31 cellular contexts compared by ENCODE assay signal in the genomic region with DNA sequence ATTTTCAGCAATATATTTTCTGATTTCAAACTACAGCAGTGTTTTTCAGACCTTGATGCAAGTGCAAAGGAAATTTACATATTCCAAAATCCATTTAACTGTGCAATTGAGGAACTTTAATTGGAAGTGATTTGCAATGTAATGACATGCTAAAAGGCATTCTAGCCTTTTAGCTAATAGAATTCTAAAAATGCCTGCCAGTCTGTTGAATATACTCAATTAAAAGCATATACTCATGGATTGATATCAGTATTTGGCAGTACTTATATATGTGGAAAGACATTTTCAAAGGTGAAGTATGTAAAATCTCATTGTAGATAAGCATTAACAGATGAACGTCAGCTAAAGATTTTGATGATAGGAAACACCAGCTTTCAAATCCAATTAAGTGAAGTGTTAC.
"Had no signal": no experiment of that assay in that cellular context is flagged by ENCODE, and none has a peak within 500 bp of the region (broad histone marks: within the 10 kb centered on the region; RNA-seq: fewer than 3 reads in every experiment).

No MANE protein-coding gene starts in this region.

- DNase-seq: activated B cell treated with CpG ODN at 0.5 μM for 24 hours; activated CD4-positive, alpha-beta memory T cell treated with anti-CD3 and anti-CD28 coated beads for 36 hours; activated CD4-positive, alpha-beta T cell treated with anti-CD3 and anti-CD28 coated beads for 4 hours; activated CD4-positive, alpha-beta T cell treated with anti-CD3 and anti-CD28 coated beads, Interleukin-2, amount 10 ng/mL, durations not matched to agents 24 days and 14 days; activated CD4-positive, alpha-beta T cell treated with anti-CD3 and anti-CD28 coated beads, Interleukin-2, amount 50 U/mL, for 1 hour; activated CD4-positive, alpha-beta T cell treated with anti-CD3 and anti-CD28 coated beads, Interleukin-2, amount 50 U/mL, for 4 hours; activated CD4-positive, CD25-positive, alpha-beta regulatory T cell treated with anti-CD3 and anti-CD28 coated beads, Interleukin-2, amount 50 U/mL, for 72 hours; activated CD8-positive, alpha-beta memory T cell treated with anti-CD3 and anti-CD28 coated beads, Interleukin-2, amount 50 U/mL, for 4 hours; activated CD8-positive, alpha-beta T cell treated with anti-CD3 and anti-CD28 coated beads for 36 hours; activated effector memory CD4-positive, alpha-beta T cell treated with anti-CD3 and anti-CD28 coated beads, Interleukin-2, amount 50 U/mL, for 16 hours; activated gamma-delta T cell treated with Interleukin-2 at 50 U/mL for 16 hours; activated naive CD4-positive, alpha-beta T cell; activated naive CD4-positive, alpha-beta T cell treated with anti-CD3 and anti-CD28 coated beads for 36 hours; activated naive CD4-positive, alpha-beta T cell treated with anti-CD3 and anti-CD28 coated beads, Interleukin-2, amount 50 U/mL, for 16 hours; activated naive CD8-positive, alpha-beta T cell treated with anti-CD3 and anti-CD28 coated beads for 36 hours; activated T-cell treated with anti-CD3 and anti-CD28 coated beads for 4 hours; activated T-cell treated with anti-CD3 and anti-CD28 coated beads, Interleukin-2, amount 50 U/mL, for 1 hour; activated T-cell treated with anti-CD3 and anti-CD28 coated beads, Interleukin-2, amount 50 U/mL, for 4 hours; activated T-cell treated with anti-CD3 and anti-CD28 coated beads, Interleukin-2, amount 50 U/mL, for 72 hours; adrenal gland; amniotic stem cell; aorta; body of pancreas; brain microvascular endothelial cell; central memory CD4-positive, alpha-beta T cell; T-helper 9 cell had no signal

- H3K27ac ChIP-seq: adrenal gland, body of pancreas, brain microvascular endothelial cell, breast epithelium, coronary artery, VCaP had no signal

- H3K4me1 ChIP-seq: adrenal gland, body of pancreas, breast epithelium had no signal

- ATAC-seq: activated CD8-positive, alpha-beta T cell treated with anti-CD3 and anti-CD28 coated beads for 36 hours; activated naive CD4-positive, alpha-beta T cell treated with anti-CD3 and anti-CD28 coated beads, Interleukin-2, amount 50 U/mL, for 72 hours; activated T-cell treated with anti-CD3 and anti-CD28 coated beads, Interleukin-2, amount 50 U/mL, for 4 hours; activated T-cell treated with anti-CD3 and anti-CD28 coated beads, Interleukin-2, amount 50 U/mL, for 72 hours; activated T-helper 17 cell treated with anti-CD3 and anti-CD28 coated beads, Interleukin-2, amount 50 U/mL, for 72 hours; body of pancreas had no signal

- H3K27me3 ChIP-seq: adrenal gland, body of pancreas, brain microvascular endothelial cell, breast epithelium had no signal

- H3K4me3 ChIP-seq: adrenal gland, body of pancreas, breast epithelium, coronary artery had no signal

- H3K36me3 ChIP-seq: adrenal gland, brain microvascular endothelial cell, breast epithelium had no signal

- H3K9me3 ChIP-seq: adrenal gland, body of pancreas, breast epithelium had no signal
